Comparison of ENCODE assay signal across 19 cellular contexts in the genomic region with DNA sequence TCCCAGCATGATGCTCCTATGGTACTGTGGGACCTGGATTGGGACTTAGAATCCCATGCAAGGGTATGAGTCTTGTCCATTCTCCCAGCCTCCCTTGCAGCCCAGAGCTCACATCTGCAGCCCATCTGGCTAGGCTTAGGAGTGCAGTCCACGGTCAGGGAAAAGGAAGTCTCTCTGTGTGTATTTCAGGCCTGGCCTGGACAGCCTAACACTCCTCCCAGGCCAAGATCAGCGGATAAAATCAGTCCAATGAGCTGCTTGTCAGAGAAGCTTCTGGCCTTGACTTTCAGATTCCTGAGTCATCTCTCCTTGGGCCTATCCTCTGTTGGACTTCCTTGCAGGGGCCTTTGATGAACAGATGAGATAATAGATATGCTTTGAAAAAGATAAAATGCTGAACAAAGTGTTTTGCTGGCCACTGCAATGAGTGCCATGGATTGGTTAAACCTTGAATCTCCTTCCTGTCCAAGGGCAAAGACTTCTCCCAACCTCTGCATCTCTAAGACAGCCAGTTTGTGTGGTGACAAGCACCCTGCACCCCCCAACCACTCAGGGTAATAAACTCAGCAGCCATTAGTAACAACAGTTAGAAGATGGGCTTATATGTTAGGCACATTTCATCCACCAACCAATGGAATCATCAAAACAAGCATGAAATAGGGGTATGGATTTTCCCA.
DNase-seq lines count a peak whose midpoint lies in the region; ATAC-seq and TF ChIP-seq lines count a peak whose summit lies in the region.
"Had no signal": no experiment of that assay in that cellular context is flagged by ENCODE, and none has a peak within 500 bp of the region (broad histone marks: within the 10 kb centered on the region; RNA-seq: fewer than 3 reads in every experiment).

No MANE protein-coding gene starts in this region.

- H3K27ac ChIP-seq in upper lobe of right lung = no peak overlapping the region
- H3K27ac ChIP-seq: 22Rv1, ovary, WERI-Rb-1 had no signal

- no peaks in the 10 kb centered on the region for H3K9me3 ChIP-seq in upper lobe of right lung
- H3K9me3 ChIP-seq: ovary, Peyer's patch had no signal

- H3K4me1 ChIP-seq in upper lobe of right lung = peaks cover 5% of the 10 kb centered on the region
- H3K4me1 ChIP-seq: Peyer's patch had no signal

- H3K4me3 ChIP-seq in cardiac fibroblast (replicated peaks in 1 of 2; ENCODE audit: low read depth in 2 of 2, low read length in 2 of 2) (no peak overlapping the region), upper lobe of right lung (no peak overlapping the region)
- H3K4me3 ChIP-seq: ovary, Peyer's patch had no signal

- peak; percentile 96 for ATAC-seq in Right ventricle myocardium inferior
- ATAC-seq in upper lobe of right lung = peak; percentile 63
- ATAC-seq in GM18873 (IDR thresholded peaks at IDR 0.05; ENCODE audit: low FRiP score, unreplicated experiment) = no peak
- ATAC-seq: activated CD8-positive, alpha-beta T cell treated with anti-CD3 and anti-CD28 coated beads for 36 hours; CD8-positive, alpha-beta T cell had no signal

- intact Hi-C loops in Right ventricle myocardium inferior (cut with DNase I) (loop anchor here (10.0 kb wide), 1 partner anchor 392 kb away; no protein-coding TSS in a partner anchor), cardiac septum (cut with DNase I) (no loop called here), upper lobe of right lung (cut with DNase I) (no loop called here)

- DNase-seq in Right ventricle myocardium inferior (ENCODE audit: missing footprints) (peak; percentile 40), cardiac septum (ENCODE audit: low spot score) (no peak), cardiac fibroblast (ENCODE audit: low read depth in 2 of 2) (peak; percentile 27 to 36), iris pigment epithelial cell (ENCODE audit: low read depth) (peak; percentile 52), upper lobe of right lung (no peak), NCI-H146 (lab: John Stamatoyannopoulos, UW) (no peak), NCI-H748 treated with DMSO at 0.1 percent for 48 hours (lab: John Stamatoyannopoulos, UW) (no peak)
- DNase-seq: activated CD8-positive, alpha-beta T cell treated with anti-CD3 and anti-CD28 coated beads for 36 hours; CD8-positive, alpha-beta T cell; DMS79 treated with DMSO at 0.1 percent for 48 hours; head of caudate nucleus; KG1; NCI-H1092 treated with DMSO at 0.1 percent for 48 hours; ovary; Peyer's patch; stimulated activated naive CD4-positive, alpha-beta T cell; WERI-Rb-1 had no signal

- TF ChIP-seq CTCF in cardiac fibroblast (IDR thresholded peaks at IDR 0.05; ENCODE audit: low read depth, low read length) = no peak
- no peak for TF ChIP-seq CTCF in upper lobe of right lung (IDR thresholded peaks at IDR 0.05)

- no peaks in the 10 kb centered on the region for H3K36me3 ChIP-seq in upper lobe of right lung
- H3K36me3 ChIP-seq: ovary, Peyer's patch, WERI-Rb-1 had no signal

- H3K27me3 ChIP-seq in upper lobe of right lung = no peaks in the 10 kb centered on the region
- H3K27me3 ChIP-seq: ovary, Peyer's patch had no signal

Comparison
In these comparisons a context has a peak if more than half of its experiments do, and no peak if none do; other contexts are left out.
1. DNase-seq: peak in Right ventricle myocardium inferior (single experiment), cardiac fibroblast (2 of 2) and iris pigment epithelial cell (single experiment); none in cardiac septum (single experiment), upper lobe of right lung (single experiment), NCI-H146 (single experiment) and NCI-H748 treated with DMSO at 0.1 percent for 48 hours (single experiment).